21 cellular contexts compared by ENCODE assay signal in the genomic region with DNA sequence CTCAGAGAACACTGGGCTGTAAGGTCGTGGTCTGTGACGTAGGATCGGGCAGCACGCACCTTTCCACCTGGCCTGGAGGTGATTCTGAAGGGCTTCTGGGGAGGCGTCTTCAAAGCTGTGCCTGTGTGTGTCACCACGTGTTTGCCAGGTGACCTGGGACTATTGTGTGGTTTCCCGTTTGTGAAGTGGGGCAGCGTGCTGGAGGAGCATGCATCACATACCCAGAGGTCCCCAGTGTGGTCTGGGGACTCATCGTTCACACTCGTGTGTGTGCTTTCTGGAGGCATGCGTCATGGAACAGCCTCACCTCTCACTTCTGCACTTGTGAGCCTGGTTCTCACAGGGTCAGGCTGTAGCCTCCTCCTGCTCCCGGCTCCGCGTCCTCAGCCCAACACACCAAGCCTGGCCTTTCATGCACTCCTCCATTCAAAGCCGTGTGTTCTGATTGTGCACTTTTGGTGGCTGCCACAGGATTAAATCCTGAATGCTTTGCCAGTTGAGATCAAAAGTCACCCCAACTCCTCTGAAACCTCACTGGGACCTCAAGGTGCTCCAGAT.
DNase-seq lines count a peak whose midpoint lies in the region; ATAC-seq and TF ChIP-seq lines count a peak whose summit lies in the region.
"Had no signal": no experiment of that assay in that cellular context is flagged by ENCODE, and none has a peak within 500 bp of the region (broad histone marks: within the 10 kb centered on the region; RNA-seq: fewer than 3 reads in every experiment).

No MANE protein-coding gene starts in this region.

- H4K5ac ChIP-seq in H9 (ENCODE audit: insufficient read length, low read depth, low read length) = no peak overlapping the region

- H3K56ac ChIP-seq in H9 (ENCODE audit: insufficient read length, low read depth, low read length) = no peak overlapping the region

- no peak overlapping the region for H3K4me3 ChIP-seq in esophagus muscularis mucosa
- no peak overlapping the region for H3K4me3 ChIP-seq in spleen
- H3K4me3 ChIP-seq: MG63, Peyer's patch, SK-N-MC had no signal

- DNase-seq in Daoy (ENCODE audit: low read depth) = peak; percentile 2
- peak; percentile 22 for DNase-seq in H9
- DNase-seq in esophagus muscularis mucosa (ENCODE audit: extremely low spot score) = peak; percentile 81
- peak; percentile 17 for DNase-seq in stimulated activated CD8-positive, alpha-beta memory T cell treated with anti-CD3 and anti-CD28 coated beads, Interleukin-4, amount 100 ng/mL, for 48 hours
- DNase-seq in spleen = no peak
- no peak for DNase-seq in cortex of kidney (lab: John Stamatoyannopoulos, UW)
- DNase-seq: Caco-2; CD4-positive, CD25-positive, alpha-beta regulatory T cell; HCEC 1CT; Karpas-422; MG63; NCI-H1092 treated with DMSO at 0.1 percent for 48 hours; NCI-H1694; NCI-H2107; NCI-H2227 treated with DMSO at 0.1 percent for 48 hours; NCI-H524; Right ventricle myocardium superior had no signal

- ATAC-seq in HG03280 (IDR thresholded peaks at IDR 0.05; ENCODE audit: unreplicated experiment) = no peak

- H3K27ac Mint-ChIP-seq in H9 = no peak overlapping the region
- H3K27ac Mint-ChIP-seq: B cell; CD4-positive, CD25-positive, alpha-beta regulatory T cell had no signal

- no peak overlapping the region for H2BK120ac ChIP-seq in H9 (ENCODE audit: low read depth, low read length, poor library complexity, severe bottlenecking)

- no peak overlapping the region for H2BK15ac ChIP-seq in H9 (ENCODE audit: low read depth, low read length)

- no peak overlapping the region for H2BK5ac ChIP-seq in H9 (ENCODE audit: insufficient read length, low read length)

- peaks cover 2% of the 10 kb centered on the region in 2 experiments; a peak in 3 of 4 replicates for H3K4me1 Mint-ChIP-seq in H9
- H3K4me1 Mint-ChIP-seq: B cell; CD4-positive, CD25-positive, alpha-beta regulatory T cell had no signal

- no peak overlapping the region for H3K23ac ChIP-seq in H9 (ENCODE audit: insufficient read length, low read depth, low read length)

- peaks cover 0 to 5% (median 3%) of the 10 kb centered on the region in 3 experiments; a peak in 2 of 7 replicates for H3K36me3 Mint-ChIP-seq in H9 (ENCODE audit: insufficient read depth in 1 of 3, low read depth in 3 of 3)

- no peak overlapping the region for H3K9ac ChIP-seq in H9 (ENCODE audit: extremely low read depth, insufficient read length, low read length)

- H3K4me1 ChIP-seq in H9 (ENCODE audit: insufficient read depth, low read length) (no peaks in the 10 kb centered on the region), esophagus muscularis mucosa (no peaks in the 10 kb centered on the region), spleen (no peaks in the 10 kb centered on the region)
- H3K4me1 ChIP-seq: Caco-2, Peyer's patch had no signal

- H4K91ac ChIP-seq in H9 (ENCODE audit: insufficient read length, low read depth, low read length) = no peak overlapping the region

- H4K20me1 ChIP-seq in H9 (ENCODE audit: control insufficient read depth, insufficient read depth, insufficient read length) = peaks cover 3% of the 10 kb centered on the region

- H3K18ac ChIP-seq in H9 (ENCODE audit: insufficient read length, low read depth, low read length) = no peak overlapping the region

- H3K27me3 ChIP-seq in H9 (ENCODE audit: insufficient read depth, low read length) (peaks cover 36% of the 10 kb centered on the region; the same call in 1 of the 2 replicates), esophagus muscularis mucosa (no peaks in the 10 kb centered on the region), spleen (replicated peaks in 1 of 7) (no peaks in the 10 kb centered on the region)
- H3K27me3 ChIP-seq: MG63, Peyer's patch had no signal

- H3K9me3 ChIP-seq in H9 (ENCODE audit: control insufficient read depth, low read depth, low read length) (peaks cover 5% of the 10 kb centered on the region), esophagus muscularis mucosa (peaks cover 0 to 16% (median 11%) of the 10 kb centered on the region in 4 donors), spleen (peaks cover 3 to 38% (median 17%) of the 10 kb centered on the region in 8 donors)
- H3K9me3 ChIP-seq: MG63 had no signal

- H3T11ph ChIP-seq in H9 (ENCODE audit: low read length) = no peak overlapping the region

- intact Hi-C loops in esophagus muscularis mucosa (cut with DNase I) = no loop called here
- intact Hi-C loops in spleen (cut with DNase I; ENCODE audit: low total_unique reads) = no loop called here

- no peaks in the 10 kb centered on the region for H3K79me2 ChIP-seq in H9 (ENCODE audit: insufficient read depth, low read length)

- H3K36me3 ChIP-seq in esophagus muscularis mucosa (peaks cover 0 to 24% (median 0%) of the 10 kb centered on the region in 4 donors), spleen (peaks cover 0 to 66% (median 0%) of the 10 kb centered on the region in 6 donors)
- H3K36me3 ChIP-seq: MG63, Peyer's patch had no signal

- no peak overlapping the region for H3K27ac ChIP-seq in H9 (ENCODE audit: insufficient read length, low read depth, low read length)
- H3K27ac ChIP-seq in esophagus muscularis mucosa (replicated peaks in 1 of 4) = no peak overlapping the region
- H3K27ac ChIP-seq in spleen = no peak overlapping the region
- H3K27ac ChIP-seq: Peyer's patch, SK-N-MC had no signal

- no peak for TF ChIP-seq POLR2A in esophagus muscularis mucosa (IDR thresholded peaks at IDR 0.05; ENCODE audit: low read depth)
- TF ChIP-seq POLR2A in spleen (IDR thresholded peaks at IDR 0.05) = no peak

- no peak for TF ChIP-seq CTCF in H9 (conservative IDR thresholded peaks at IDR 0.05)
- TF ChIP-seq CTCF in esophagus muscularis mucosa (IDR thresholded peaks at IDR 0.05) = no peak
- no peak for TF ChIP-seq CTCF in spleen (IDR thresholded peaks at IDR 0.05 in 8 of 11, conservative IDR thresholded peaks at IDR 0.05 in 3 of 11)

- H4K8ac ChIP-seq in H9 (replicated peaks; ENCODE audit: insufficient read length, low read depth, low read length) = no peak overlapping the region

- H3K4me3 Mint-ChIP-seq in H9 = no peak overlapping the region
- H3K4me3 Mint-ChIP-seq: B cell; CD4-positive, CD25-positive, alpha-beta regulatory T cell had no signal

- TF ChIP-seq EP300 in esophagus muscularis mucosa (IDR thresholded peaks at IDR 0.05) = no peak

- H2AFZ ChIP-seq in H9 (ENCODE audit: low read length) = no peak overlapping the region

- H3K27me3 Mint-ChIP-seq in H9 (ENCODE audit: low read depth) = peaks cover 98% of the 10 kb centered on the region
- H3K27me3 Mint-ChIP-seq: B cell; CD4-positive, CD25-positive, alpha-beta regulatory T cell had no signal

- no peak overlapping the region for H3K4me2 ChIP-seq in H9 (ENCODE audit: insufficient read depth, insufficient read length, low read length)

- no CpG with 5 or more reads among the region's 15 CpGs for WGBS in H9 (ENCODE audit: extremely low coverage, insufficient read length, low lambda C conversion rate)
- WGBS in esophagus muscularis mucosa = 94% methylated on average over 12 of the region's 15 CpGs
- WGBS in spleen, 5 donors = 89 to 94% (median 93%) methylated on average over 15 of the region's 15 CpGs

- H3K9me3 Mint-ChIP-seq in H9 = peaks cover 28 to 32% of the 10 kb centered on the region in 2 experiments

- H2BK20ac ChIP-seq in H9 (ENCODE audit: low read depth, low read length, poor library complexity, severe bottlenecking) = no peak overlapping the region

- H3K14ac ChIP-seq in H9 (ENCODE audit: insufficient read depth, low read length) = no peak overlapping the region

- no peak overlapping the region for H3K4ac ChIP-seq in H9 (ENCODE audit: low read depth, low read length)

- no peaks in the 10 kb centered on the region for H3K79me1 ChIP-seq in H9 (ENCODE audit: insufficient read depth, low read depth, low read length, poor library complexity, severe bottlenecking)

- H3K23me2 ChIP-seq in H9 (ENCODE audit: insufficient read length, low read depth, low read length, poor library complexity, severe bottlenecking) = no peaks in the 10 kb centered on the region

- H2AK5ac ChIP-seq in H9 (ENCODE audit: insufficient read length, low read length) = no peak overlapping the region

- H2BK12ac ChIP-seq in H9 (ENCODE audit: insufficient read length, low read depth, low read length) = no peak overlapping the region

Comparison
In these comparisons a context has a peak if more than half of its experiments do, and no peak if none do; other contexts are left out.
1. DNase-seq: peak in Daoy (single experiment), H9 (single experiment), esophagus muscularis mucosa (single experiment) and stimulated activated CD8-positive, alpha-beta memory T cell treated with anti-CD3 and anti-CD28 coated beads, Interleukin-4, amount 100 ng/mL, for 48 hours (single experiment); none in spleen (single experiment) and cortex of kidney (single experiment).